18 cellular contexts compared by ENCODE assay signal in genomic region chr18:58897994-58898393, GRCh38. TPM values are rescaled to one million over a fixed set of nuclear protein-coding genes. Genes with fewer than 3 reads are reported as not detected.
A peak's percentile ranks its signal among the peaks of the same experiment; 100 is the strongest.
DNase-seq lines count a peak whose midpoint lies in the region; ATAC-seq, FAIRE-seq and TF ChIP-seq lines count a peak whose summit lies in the region.
"Had no signal": no experiment of that assay in that cellular context is flagged by ENCODE, and none has a peak within 500 bp of the region (broad histone marks: within the 10 kb centered on the region; RNA-seq: fewer than 3 reads in every experiment).

No MANE protein-coding gene starts in this region.

- peak overlapping the region; percentile 99 for H3K27ac ChIP-seq in OCI-LY1 (ENCODE audit: low read depth, low read length, poor library complexity, severe bottlenecking)
- peak overlapping the region; percentile 37 to 54 (median 52) for H3K27ac ChIP-seq in gastrocnemius medialis
- no peak overlapping the region for H3K27ac ChIP-seq in suprapubic skin
- H3K27ac ChIP-seq: HL-60 had no signal

- TF ChIP-seq POLR2A in GM12891 (IDR thresholded peaks at IDR 0.05; ENCODE audit: low read depth, low read length) (no peak), gastrocnemius medialis (IDR thresholded peaks at IDR 0.05) (no peak), suprapubic skin (IDR thresholded peaks at IDR 0.05) (no peak)

- in situ Hi-C loops in gastrocnemius medialis (cut with MboI; ENCODE audit: low sequenced_read_pairs in 4 of 4): no loop called here

- peaks cover 11% of the 10 kb centered on the region; the same call in 1 of the 2 replicates for H3F3A ChIP-seq in OCI-LY1 (ENCODE audit: insufficient read depth, low read length)

- peaks cover 52% of the 10 kb centered on the region for H3K36me3 ChIP-seq in OCI-LY1 (ENCODE audit: insufficient read depth, low read length)
- H3K36me3 ChIP-seq in gastrocnemius medialis: peaks cover 0 to 7% of the 10 kb centered on the region in 2 donors
- peaks cover 22% of the 10 kb centered on the region for H3K36me3 ChIP-seq in suprapubic skin

- H3K4me2 ChIP-seq in OCI-LY1 (ENCODE audit: low read length): peak overlapping the region; percentile 99

- H3K4me3 Mint-ChIP-seq in glutamatergic neuron (ENCODE audit: unreplicated experiment): peak overlapping the region; percentile 44
- H3K4me3 Mint-ChIP-seq: CD8-positive, alpha-beta memory T cell had no signal

- H3K4me1 ChIP-seq in OCI-LY1 (ENCODE audit: insufficient read depth, low read length, severe bottlenecking) (peaks cover 96% of the 10 kb centered on the region), gastrocnemius medialis (peaks cover 21 to 39% of the 10 kb centered on the region in 2 donors), suprapubic skin (peaks cover 12% of the 10 kb centered on the region)

- TF ChIP-seq EP300 in suprapubic skin (IDR thresholded peaks at IDR 0.05): no peak

- 92% methylated on average over 2 of the region's 2 CpGs for WGBS in suprapubic skin

- peaks cover 56% of the 10 kb centered on the region for H3K79me2 ChIP-seq in OCI-LY1 (ENCODE audit: insufficient read depth, low read length)

- peaks cover 13% of the 10 kb centered on the region for H3K27me3 Mint-ChIP-seq in glutamatergic neuron (ENCODE audit: unreplicated experiment)

- H3K4me1 Mint-ChIP-seq in glutamatergic neuron (ENCODE audit: low read depth, unreplicated experiment): peaks cover 67% of the 10 kb centered on the region

- H3K27me3 ChIP-seq in OCI-LY1 (ENCODE audit: insufficient read depth, low read length) (no peaks in the 10 kb centered on the region), gastrocnemius medialis (no peaks in the 10 kb centered on the region), suprapubic skin (no peaks in the 10 kb centered on the region)

- H3K4me3 ChIP-seq in OCI-LY1 (ENCODE audit: low read depth, low read length, poor library complexity, severe bottlenecking): peak overlapping the region; percentile 80
- no peak overlapping the region for H3K4me3 ChIP-seq in gastrocnemius medialis
- H3K4me3 ChIP-seq in suprapubic skin: no peak overlapping the region

- no peaks in the 10 kb centered on the region for H3K9me2 ChIP-seq in OCI-LY1 (ENCODE audit: low read depth, low read length)

- peak overlapping the region; percentile 92 for H3K9ac ChIP-seq in OCI-LY1 (ENCODE audit: low read length)

- no peaks in the 10 kb centered on the region for H4K20me1 ChIP-seq in OCI-LY1 (ENCODE audit: insufficient read depth, low read length)

- H3K27ac Mint-ChIP-seq in glutamatergic neuron (ENCODE audit: unreplicated experiment): peak overlapping the region; percentile 67
- H3K27ac Mint-ChIP-seq: CD8-positive, alpha-beta memory T cell had no signal

- ATAC-seq in gastrocnemius medialis (peak in 1 of 2 donors; percentile 51), GM18502 (IDR thresholded peaks at IDR 0.05; ENCODE audit: poor library complexity, unreplicated experiment) (no peak)
- ATAC-seq: HCT116 had no signal

- H3K9me3 ChIP-seq in OCI-LY1 (ENCODE audit: low read length) (no peaks in the 10 kb centered on the region), gastrocnemius medialis (no peaks in the 10 kb centered on the region), suprapubic skin (no peaks in the 10 kb centered on the region)

- TF ChIP-seq CTCF in OCI-LY1 (IDR thresholded peaks at IDR 0.05; ENCODE audit: low read length): no peak
- no peak for TF ChIP-seq CTCF in glutamatergic neuron (IDR thresholded peaks at IDR 0.05; ENCODE audit: partially characterized antibody, unreplicated experiment)
- no peak for TF ChIP-seq CTCF in gastrocnemius medialis (IDR thresholded peaks at IDR 0.05 in 4 of 5, conservative IDR thresholded peaks at IDR 0.05 in 1 of 5)
- no peak for TF ChIP-seq CTCF in suprapubic skin (IDR thresholded peaks at IDR 0.05)

- no peak overlapping the region for H2AFZ ChIP-seq in OCI-LY1 (ENCODE audit: low read length)

- peaks cover 11% of the 10 kb centered on the region for H3K9me3 Mint-ChIP-seq in glutamatergic neuron (ENCODE audit: unreplicated experiment)
- H3K9me3 Mint-ChIP-seq: CD8-positive, alpha-beta memory T cell had no signal

- no peaks in the 10 kb centered on the region for H3K36me3 Mint-ChIP-seq in glutamatergic neuron (ENCODE audit: unreplicated experiment)
- H3K36me3 Mint-ChIP-seq: CD8-positive, alpha-beta memory T cell had no signal

- intact Hi-C loops in gastrocnemius medialis (cut with DNase I; ENCODE audit: low total_unique reads): no loop called here

- no peak for DNase-seq in GM12891 (ENCODE audit: insufficient read length, low spot score)
- DNase-seq in glutamatergic neuron: no peak
- DNase-seq in gastrocnemius medialis: no peak
- no peak for DNase-seq in suprapubic skin (ENCODE audit: low spot score in 2 of 2)
- DNase-seq in retina: no peak
- DNase-seq: CD8-positive, alpha-beta memory T cell; DMS79; NCI-H1694; NCI-H2081 treated with DMSO at 0.1 percent for 48 hours; NCI-H510A; NCI-H748 treated with DMSO at 0.1 percent for 48 hours; NK-92 treated with Interleukin-12 subunit alpha and Interleukin-12 subunit beta, amount 100 ng/mL, for 24 hours; RPMI8226; SIG-M5 had no signal

- peak; percentile 9 for FAIRE-seq in GM12891 (lab: Jason Lieb, UNC)

TF ChIP-seq in GM12891, 5 proteins besides CTCF, POLR2A, EP300 and RAD21:
- TF ChIP-seq TAF1 (IDR thresholded peaks at IDR 0.05; ENCODE audit: low read depth, low read length): no peak
- no peak for TF ChIP-seq POLR2AphosphoS5 (IDR thresholded peaks at IDR 0.05; ENCODE audit: low read depth, low read length)
- TF ChIP-seq POU2F2 (IDR thresholded peaks at IDR 0.05; ENCODE audit: low read depth, low read length): no peak
- TF ChIP-seq SPI1 (IDR thresholded peaks at IDR 0.05; ENCODE audit: low read depth, low read length): no peak
- no peak for TF ChIP-seq PAX5 (IDR thresholded peaks at IDR 0.05; ENCODE audit: insufficient read depth, low read length, severe bottlenecking)

RNA-seq across cellular contexts. Expression of gene ZNF532, which starts 33.3 kb away (rescaled TPM):
- polyA plus RNA-seq in GM12891 (2012; ENCODE audit: low read depth, missing spikeins): 2.1 TPM
- 217 TPM for total RNA-seq in glutamatergic neuron (ENCODE audit: unreplicated experiment)
- 100 to 1,000 TPM in 1 of 4 donors, 10 to 100 TPM in 3; 54.7 to 124 (median 91.2) TPM for total RNA-seq in gastrocnemius medialis
- 10 to 100 TPM; 31.1 to 58.5 (median 51.7) TPM for total RNA-seq in suprapubic skin
